Comparison of ENCODE assay signal across 17 cellular contexts in the genomic region with DNA sequence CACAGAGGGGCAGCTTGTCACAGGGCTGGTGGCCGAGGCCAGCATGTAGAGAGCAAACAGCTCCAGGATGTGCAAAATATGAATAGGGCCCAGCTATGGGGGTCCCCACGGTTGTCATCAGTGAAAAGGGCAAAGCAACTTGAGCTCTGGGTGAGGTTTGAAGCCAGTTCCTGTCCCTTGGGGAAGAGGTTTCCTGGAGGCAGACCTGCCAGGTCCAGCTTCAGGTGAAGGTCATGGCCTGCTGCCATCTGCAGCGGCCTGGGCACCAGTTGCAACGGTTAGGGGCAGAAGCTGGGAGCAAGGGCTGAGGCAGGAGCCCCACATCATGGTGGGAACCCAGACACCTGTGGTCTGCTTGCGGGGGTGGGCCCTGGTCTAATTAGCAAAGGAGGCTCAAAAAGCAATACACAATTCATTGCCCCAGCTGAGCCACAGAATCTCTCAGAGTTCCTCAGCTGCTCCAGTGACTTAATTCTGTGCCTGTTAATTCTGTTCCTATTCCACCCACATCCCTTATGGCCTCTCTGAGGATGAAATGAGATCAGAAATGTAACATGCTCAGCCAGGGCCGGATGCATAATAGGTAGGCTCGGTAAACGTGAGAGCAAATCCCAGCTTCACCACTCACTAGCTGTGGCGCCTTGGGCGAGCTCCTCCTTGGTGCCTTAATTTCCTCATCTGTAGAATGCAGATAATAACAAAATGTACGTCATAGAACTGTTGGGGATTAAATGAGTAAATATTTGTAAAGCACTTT. TPM values are rescaled to one million over a fixed set of nuclear protein-coding genes. Genes with fewer than 3 reads are reported as not detected.
A peak's percentile ranks its signal among the peaks of the same experiment; 100 is the strongest.
DNase-seq lines count a peak whose midpoint lies in the region; ATAC-seq, FAIRE-seq and TF ChIP-seq lines count a peak whose summit lies in the region.
"Had no signal": no experiment of that assay in that cellular context is flagged by ENCODE, and none has a peak within 500 bp of the region (broad histone marks: within the 10 kb centered on the region; RNA-seq: fewer than 3 reads in every experiment).

No MANE protein-coding gene starts in this region.

- H3K9me2 ChIP-seq in GM23338 (ENCODE audit: insufficient read depth): no peaks in the 10 kb centered on the region

- no TSS peak for BruUV-seq in Calu3 (replicated peaks; lab: Mats Ljungman, UMichigan)

- H3K4me2 ChIP-seq in BLaER1 treated with 17β-estradiol and CSF1 and Interleukin-3, amounts not matched to agents 10 nM and 100 nM: peak overlapping the region in 8 of 11 experiments; percentile 24 to 68 (median 51); a peak in 15 of 22 replicates
- H3K4me2 ChIP-seq in GM23338 (no peak overlapping the region), osteoblast (ENCODE audit: insufficient read depth, low read length) (no peak overlapping the region)
- H3K4me2 ChIP-seq: KMS-11 had no signal

- H3K9me3 ChIP-seq in BLaER1 treated with 17β-estradiol and CSF1 and Interleukin-3, amounts not matched to agents 10 nM and 100 nM (replicated peaks in 1 of 11): no peaks in the 10 kb centered on the region
- no peaks in the 10 kb centered on the region for H3K9me3 ChIP-seq in osteoblast (ENCODE audit: low read depth, low read length)
- H3K9me3 ChIP-seq: uterus had no signal

- H3K36me3 ChIP-seq in BLaER1 treated with 17β-estradiol and CSF1 and Interleukin-3, amounts not matched to agents 10 nM and 100 nM: no peaks in the 10 kb centered on the region
- no peaks in the 10 kb centered on the region for H3K36me3 ChIP-seq in GM23338 (ENCODE audit: insufficient read depth)
- no peaks in the 10 kb centered on the region for H3K36me3 ChIP-seq in osteoblast (ENCODE audit: insufficient read depth, low read length)
- H3K36me3 ChIP-seq: uterus had no signal

- no peak overlapping the region; the same call in 1 of the 2 replicates for H3K27ac Mint-ChIP-seq in GM23338
- H3K27ac Mint-ChIP-seq in Calu3 (ENCODE audit: unreplicated experiment): no peak overlapping the region
- H3K27ac Mint-ChIP-seq: stimulated activated memory B cell treated with anti-CD40 and anti-IgM and Interleukin-4, amounts not matched to agents 10 μg/mL and 1 μg/mL and 100 μg/mL, for 72 hours; T-helper 1 cell treated with Interleukin-12 subunit alpha and Interleukin-12 subunit beta and Interleukin-4 antibody, amounts not matched to agents 30 μg/mL and 1 μg/mL, for 36 hours had no signal

- H3K27me3 Mint-ChIP-seq in GM23338 (ENCODE audit: insufficient read depth, low read depth, poor library complexity) (peaks cover 5% of the 10 kb centered on the region), Calu3 (ENCODE audit: unreplicated experiment) (no peaks in the 10 kb centered on the region)

- no peaks in the 10 kb centered on the region for H3F3A ChIP-seq in GM23338 (replicated peaks; ENCODE audit: low read depth)

- H3K4me3 ChIP-seq in BLaER1 treated with 17β-estradiol and CSF1 and Interleukin-3, amounts not matched to agents 10 nM and 100 nM: no peak overlapping the region
- H3K4me3 ChIP-seq in GM23338 (no peak overlapping the region), osteoblast (ENCODE audit: insufficient read depth, low read length) (no peak overlapping the region)
- H3K4me3 ChIP-seq: GM12878, skin epidermis, uterus had no signal

- H3K79me2 ChIP-seq in GM23338 (replicated peaks; ENCODE audit: insufficient read depth) (no peaks in the 10 kb centered on the region), osteoblast (ENCODE audit: insufficient read depth, low read length) (no peaks in the 10 kb centered on the region)

- H3K9ac ChIP-seq in BLaER1 treated with 17β-estradiol and CSF1 and Interleukin-3, amounts not matched to agents 10 nM and 100 nM: no peak overlapping the region
- H3K9ac ChIP-seq: KMS-11 had no signal

- H2AFZ ChIP-seq in GM23338 (peak overlapping the region; percentile 78; the same call in 1 of the 2 replicates), osteoblast (ENCODE audit: low read length) (no peak overlapping the region)

- peaks cover 12 to 55% (median 35%) of the 10 kb centered on the region in 10 experiments for H3K4me1 ChIP-seq in BLaER1 treated with 17β-estradiol and CSF1 and Interleukin-3, amounts not matched to agents 10 nM and 100 nM
- H3K4me1 ChIP-seq in GM23338 (ENCODE audit: insufficient read depth): no peaks in the 10 kb centered on the region
- H3K4me1 ChIP-seq in osteoblast (ENCODE audit: insufficient read depth, low read length): peaks cover 37% of the 10 kb centered on the region
- H3K4me1 ChIP-seq: uterus had no signal

- ATAC-seq in GM23338 (no peak), GM19023 (IDR thresholded peaks at IDR 0.05; ENCODE audit: unreplicated experiment) (no peak)
- ATAC-seq: GM12878; stimulated activated memory B cell treated with anti-CD40 and anti-IgM and Interleukin-4, amounts not matched to agents 10 μg/mL and 1 μg/mL and 100 μg/mL, for 72 hours had no signal

- no peak overlapping the region for H3K4me3 Mint-ChIP-seq in GM23338
- H3K4me3 Mint-ChIP-seq in Calu3 (ENCODE audit: low read depth, unreplicated experiment): no peak overlapping the region
- H3K4me3 Mint-ChIP-seq: stimulated activated memory B cell treated with anti-CD40 and anti-IgM and Interleukin-4, amounts not matched to agents 10 μg/mL and 1 μg/mL and 100 μg/mL, for 72 hours; T-helper 1 cell treated with Interleukin-12 subunit alpha and Interleukin-12 subunit beta and Interleukin-4 antibody, amounts not matched to agents 30 μg/mL and 1 μg/mL, for 36 hours had no signal

- CTCF ChIA-PET in Calu3 (lab: Charles Lee): interaction anchor here (1.7 to 1.9 kb wide), 2 partner anchors 36 to 60 kb away, joined by 3 to 8 read pairs; no protein-coding TSS in a partner anchor

- intact Hi-C loops in Calu3 (cut with micrococcal nuclease; ENCODE audit: unreplicated experiment): no loop called here

- no peaks in the 10 kb centered on the region; a peak in 1 of 22 replicates for H3K27me3 ChIP-seq in BLaER1 treated with 17β-estradiol and CSF1 and Interleukin-3, amounts not matched to agents 10 nM and 100 nM
- H3K27me3 ChIP-seq in GM23338 (ENCODE audit: insufficient read depth) (no peaks in the 10 kb centered on the region), osteoblast (ENCODE audit: insufficient read depth, low read length) (no peaks in the 10 kb centered on the region)
- H3K27me3 ChIP-seq: uterus had no signal

- no peak for DNase-seq in GM23338 (ENCODE audit: low spot score)
- no peak for DNase-seq in osteoblast (ENCODE audit: insufficient read length, low spot score, missing footprints)
- DNase-seq in HTR-8/SVneo (ENCODE audit: insufficient read length, low spot score): no peak
- DNase-seq in Calu3: no peak
- DNase-seq: activated naive CD4-positive, alpha-beta T cell treated with anti-CD3 and anti-CD28 coated beads, Interleukin-2, amount 50 U/mL, for 16 hours; NCI-H1694; uterus had no signal

- no peaks in the 10 kb centered on the region for H3K36me3 Mint-ChIP-seq in GM23338 (ENCODE audit: low read depth)
- peaks cover 6% of the 10 kb centered on the region for H3K36me3 Mint-ChIP-seq in Calu3 (ENCODE audit: insufficient read depth, unreplicated experiment)
- H3K36me3 Mint-ChIP-seq: stimulated activated memory B cell treated with anti-CD40 and anti-IgM and Interleukin-4, amounts not matched to agents 10 μg/mL and 1 μg/mL and 100 μg/mL, for 72 hours had no signal

- H3K27ac ChIP-seq in BLaER1 treated with 17β-estradiol and CSF1 and Interleukin-3, amounts not matched to agents 10 nM and 100 nM: no peak overlapping the region
- H3K27ac ChIP-seq in GM23338 (ENCODE audit: low read depth) (no peak overlapping the region), cingulate gyrus (ENCODE audit: low read depth, low read length) (peak overlapping the region; percentile 14), osteoblast (ENCODE audit: low read depth, low read length) (peak overlapping the region; percentile 69)
- H3K27ac ChIP-seq: HL-60, KMS-11, uterus had no signal

- FAIRE-seq in HTR-8/SVneo (lab: Jason Lieb, UNC): no peak
- FAIRE-seq: endometrium, GM12878 had no signal

- no peaks in the 10 kb centered on the region for H4K20me1 ChIP-seq in BLaER1 treated with 17β-estradiol and CSF1 and Interleukin-3, amounts not matched to agents 10 nM and 100 nM
- H4K20me1 ChIP-seq in GM23338 (replicated peaks; ENCODE audit: insufficient read depth) (no peaks in the 10 kb centered on the region), osteoblast (ENCODE audit: insufficient read depth, low read length) (no peaks in the 10 kb centered on the region)

- H3K4me1 Mint-ChIP-seq in GM23338: peaks cover 10% of the 10 kb centered on the region; the same call in 2 of the 3 replicates
- peaks cover 41% of the 10 kb centered on the region for H3K4me1 Mint-ChIP-seq in Calu3 (ENCODE audit: low read depth, unreplicated experiment)
- H3K4me1 Mint-ChIP-seq: stimulated activated memory B cell treated with anti-CD40 and anti-IgM and Interleukin-4, amounts not matched to agents 10 μg/mL and 1 μg/mL and 100 μg/mL, for 72 hours had no signal

- H3K9me3 Mint-ChIP-seq in GM23338 (no peaks in the 10 kb centered on the region), Calu3 (ENCODE audit: low read depth, unreplicated experiment) (no peaks in the 10 kb centered on the region)
- H3K9me3 Mint-ChIP-seq: stimulated activated memory B cell treated with anti-CD40 and anti-IgM and Interleukin-4, amounts not matched to agents 10 μg/mL and 1 μg/mL and 100 μg/mL, for 72 hours; T-helper 1 cell treated with Interleukin-12 subunit alpha and Interleukin-12 subunit beta and Interleukin-4 antibody, amounts not matched to agents 30 μg/mL and 1 μg/mL, for 36 hours had no signal

- TF ChIP-seq CTCF in GM23338 (conservative IDR thresholded peaks at IDR 0.05; ENCODE audit: low read depth in 2 of 2): no peak
- no peak for TF ChIP-seq CTCF in osteoblast (IDR thresholded peaks at IDR 0.05; ENCODE audit: extremely low read depth, low read depth, low read length)
- TF ChIP-seq CTCF in Calu3 (IDR thresholded peaks at IDR 0.05; ENCODE audit: unreplicated experiment): no peak

TF ChIP-seq in GM23338, 12 proteins besides CTCF, POLR2A, EP300 and RAD21:
- no peak for TF ChIP-seq EZH2phosphoT487 (IDR thresholded peaks at IDR 0.05; ENCODE audit: unreplicated experiment)
- no peak for TF ChIP-seq CREB1 (CRISPR knock-in tag; IDR thresholded peaks at IDR 0.05; ENCODE audit: low read depth)

RNA-seq across cellular contexts. Expression of gene DKK3, which starts 42.7 kb away (rescaled TPM):
- total RNA-seq in GM23338 (2014; rRNA removed; shearing (Covaris generic)): 31.1 and 42.2 TPM in 2 replicates
- 14.8 and 16.8 TPM in 2 replicates for polyA plus RNA-seq in GM23338 (2016; fragmentation: Nextera tagmentation; extraction: Ambion mirVana)
- total RNA-seq in osteoblast (52.2 and 72.4 TPM in 2 replicates), Calu3 (2022) (11.9 and 14.6 TPM in 2 replicates)

RNA-seq across cellular contexts. Expression of gene MICAL2, which starts 59.3 kb away (rescaled TPM):
- 1.4 and 1.7 TPM in 2 replicates for total RNA-seq in GM23338 (2014; rRNA removed; shearing (Covaris generic))
- 0.66 and 1.5 TPM in 2 replicates for polyA plus RNA-seq in GM23338 (2016; fragmentation: Nextera tagmentation; extraction: Ambion mirVana)
- total RNA-seq in osteoblast: 109 and 156 TPM in 2 replicates
- 191 and 202 TPM in 2 replicates for total RNA-seq in Calu3 (2022)

Comparison
In these comparisons a context has a peak if more than half of its experiments do, and no peak if none do; other contexts are left out.
1. H3K27ac ChIP-seq: peak in cingulate gyrus (single experiment) and osteoblast (single experiment); none in BLaER1 treated with 17β-estradiol and CSF1 and Interleukin-3, amounts not matched to agents 10 nM and 100 nM (0 of 11) and GM23338 (single experiment).
2. H3K4me2 ChIP-seq: peak in BLaER1 treated with 17β-estradiol and CSF1 and Interleukin-3, amounts not matched to agents 10 nM and 100 nM (8 of 11); none in GM23338 (single experiment) and osteoblast (single experiment).
3. RNA of gene MICAL2, which starts 59.3 kb away (total RNA-seq): 191 to 202 TPM in Calu3 and 109 to 156 TPM in osteoblast; 1.4 to 1.7 TPM in GM23338; every median in the first group is over 10 times any median in the second.